ENCODE assay signal across 8 cellular contexts in the genomic region with DNA sequence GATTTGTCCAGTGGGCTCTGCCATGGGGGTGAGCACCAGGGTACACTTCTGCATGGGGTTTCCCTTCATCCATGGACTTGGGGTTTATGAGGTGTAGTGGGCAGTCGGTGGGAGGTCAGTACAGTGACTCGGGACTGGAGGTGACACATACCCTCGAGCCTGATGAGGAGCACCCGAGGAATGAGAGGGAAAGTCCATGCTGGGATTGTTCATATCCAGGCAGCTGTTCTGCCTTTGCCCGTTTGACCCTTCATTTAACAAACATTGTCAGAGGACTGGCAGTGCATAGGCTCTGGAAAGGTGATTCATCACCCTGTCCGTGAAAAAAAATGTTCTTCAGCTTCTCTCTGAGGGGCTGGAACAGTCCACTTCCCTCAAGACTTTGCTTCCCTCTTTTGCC. TPM values are rescaled to one million over a fixed set of nuclear protein-coding genes. Genes with fewer than 3 reads are reported as not detected.
DNase-seq lines count a peak whose midpoint lies in the region; ATAC-seq and TF ChIP-seq lines count a peak whose summit lies in the region.

No MANE protein-coding gene starts in this region.

- H3K27me3 ChIP-seq in BJ (ENCODE audit: control insufficient read depth, insufficient read depth, low read length) (no peaks in the 10 kb centered on the region), esophagus squamous epithelium (peaks cover 0 to 29% (median 7%) of the 10 kb centered on the region in 4 donors)

- peaks cover 19 to 54% (median 23%) of the 10 kb centered on the region in 3 donors for H3K4me1 ChIP-seq in esophagus squamous epithelium

- CTCF ChIA-PET in BJ (lab: Yijun Ruan, JAX): interaction anchor here (1.0 to 2.9 kb wide), 8 partner anchors 8 to 380 kb away, joined by 3 to 12 read pairs (median 6); no protein-coding TSS in a partner anchor

- ATAC-seq in omental fat pad (ENCODE audit: low FRiP score) (peak; percentile 47), HG02885 (IDR thresholded peaks at IDR 0.05; ENCODE audit: poor library complexity, unreplicated experiment) (no peak), HG03521 (IDR thresholded peaks at IDR 0.05; ENCODE audit: unreplicated experiment) (no peak)

- WGBS in esophagus squamous epithelium, 2 donors: 21 to 32% methylated on average over 2 to 3 of the region's 6 CpGs

- no peaks in the 10 kb centered on the region for H3K9me3 ChIP-seq in esophagus squamous epithelium

- intact Hi-C loops in esophagus squamous epithelium (cut with DNase I): no loop called here

- no peak for TF ChIP-seq POLR2A in esophagus squamous epithelium (IDR thresholded peaks at IDR 0.05)

- H3K4me3 ChIP-seq in BJ (ENCODE audit: low read depth, low read length) (peak overlapping the region; percentile 78), esophagus squamous epithelium (peak overlapping the region in 3 of 4 donors; percentile 63 to 80 (median 68))

- no peak for TF ChIP-seq CTCF in BJ (IDR thresholded peaks at IDR 0.05; ENCODE audit: insufficient read depth, low read depth, low read length)
- no peak for TF ChIP-seq CTCF in esophagus squamous epithelium (IDR thresholded peaks at IDR 0.05)
- no peak for TF ChIP-seq CTCF in omental fat pad (IDR thresholded peaks at IDR 0.05)

- no peaks in the 10 kb centered on the region; the same call in 1 of the 2 replicates for H3K36me3 ChIP-seq in BJ (ENCODE audit: control insufficient read depth, insufficient read depth, low read length)
- H3K36me3 ChIP-seq in esophagus squamous epithelium: no peaks in the 10 kb centered on the region

- DNase-seq in BJ (ENCODE audit: low read depth): peak; percentile 69
- peak; percentile 94 for DNase-seq in RPMI7951 (ENCODE audit: low read depth)
- no peak for DNase-seq in esophagus squamous epithelium (lab: John Stamatoyannopoulos, UW)
- DNase-seq in omental fat pad (ENCODE audit: low spot score): no peak
- no peak for DNase-seq in GF-D8 (lab: John Stamatoyannopoulos, UW)
- no peak for DNase-seq in activated CD4-positive, alpha-beta T cell treated with anti-CD3 and anti-CD28 coated beads, Interleukin-2, amount 50 U/mL, for 48 hours

- POLR2A ChIA-PET in BJ (lab: Charles Lee): no interaction called here

- peak overlapping the region in 3 of 4 donors; percentile 93 to 97 (median 96) for H3K27ac ChIP-seq in esophagus squamous epithelium

RNA-seq across cellular contexts. Expression of a gene that starts 2.7 kb away (rescaled TPM):
- polyA plus RNA-seq in BJ (2011; rRNA removed): 3.8 and 6.1 TPM in 2 replicates
- polyA minus RNA-seq in BJ (2011; rRNA and poly(A)+ RNA removed): 18.7 and 27.1 TPM in 2 replicates
- total RNA-seq in RPMI7951 (2014; rRNA removed; shearing (Covaris generic)): 6.9 and 7.1 TPM in 2 replicates
- total RNA-seq in esophagus squamous epithelium (10 to 100 TPM in 3 of 4 donors, 1 to 10 TPM in 1; 4.9 to 19.1 (median 14.6) TPM), omental fat pad (10 to 100 TPM in 2 of 4 donors, 1 to 10 TPM in 2; 6.3 to 41.6 (median 13.0) TPM)

Comparison
In these comparisons a context has a peak if more than half of its experiments do, and no peak if none do; other contexts are left out.
1. DNase-seq: peak in BJ (single experiment) and RPMI7951 (single experiment); none in esophagus squamous epithelium (single experiment), omental fat pad (single experiment), GF-D8 (single experiment) and activated CD4-positive, alpha-beta T cell treated with anti-CD3 and anti-CD28 coated beads, Interleukin-2, amount 50 U/mL, for 48 hours (0 of 2).